Comparison of ENCODE assay signal across 3 cellular contexts in the genomic region with DNA sequence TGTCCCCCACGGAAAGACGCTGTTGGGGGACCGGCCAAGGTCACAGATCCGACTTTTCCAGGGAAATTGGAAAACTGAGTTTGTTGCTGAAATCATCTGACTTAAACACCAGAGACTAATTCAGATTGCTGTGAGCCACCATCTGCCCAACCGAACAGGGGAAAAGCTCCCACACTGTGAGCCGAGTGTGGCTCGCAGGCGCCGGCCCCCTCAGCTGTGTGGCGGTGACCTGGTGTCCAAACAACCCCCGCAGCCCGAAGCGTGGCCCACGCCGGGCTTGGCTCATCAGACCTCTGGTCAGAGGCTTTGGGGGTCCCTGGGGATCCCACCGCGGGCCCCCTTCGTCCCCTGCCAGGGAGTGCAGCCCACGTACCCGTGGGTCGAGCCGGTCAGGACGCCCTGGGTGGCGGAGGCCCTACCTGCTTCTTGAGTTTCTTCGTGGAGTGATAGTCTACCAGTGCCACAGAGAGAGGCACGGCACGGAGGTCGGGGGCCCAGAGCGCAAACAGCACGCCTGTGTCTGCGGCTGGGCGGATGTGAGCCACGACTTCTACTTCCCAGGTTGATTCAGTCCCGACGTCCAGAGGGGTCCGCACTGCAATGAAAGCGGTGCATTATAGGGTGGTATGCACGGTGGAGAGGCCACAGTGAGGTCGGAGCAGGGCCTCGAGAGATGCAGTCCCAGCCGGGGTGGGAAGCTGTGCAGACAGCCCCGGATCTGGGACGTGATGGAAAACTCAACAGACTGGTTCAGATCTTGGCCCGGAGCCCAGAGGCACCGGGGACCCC.
TF ChIP-seq lines count a peak whose summit lies in the region.

No MANE protein-coding gene starts in this region.

TF ChIP-seq in SK-N-SH, 30 proteins besides CTCF, POLR2A, EP300 and RAD21 (continued from another document):
- TF ChIP-seq, protein P1, sequence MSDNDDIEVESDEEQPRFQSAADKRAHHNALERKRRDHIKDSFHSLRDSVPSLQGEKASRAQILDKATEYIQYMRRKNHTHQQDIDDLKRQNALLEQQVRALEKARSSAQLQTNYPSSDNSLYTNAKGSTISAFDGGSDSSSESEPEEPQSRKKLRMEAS (IDR thresholded peaks at IDR 0.05; ENCODE audit: low read depth): no peak
- TF ChIP-seq JUND (IDR thresholded peaks at IDR 0.05) (no peak), SMC3 (IDR thresholded peaks at IDR 0.05; ENCODE audit: low read depth, low read length) (no peak), ELF1 (IDR thresholded peaks at IDR 0.05) (no peak), RCOR1 (IDR thresholded peaks at IDR 0.05; ENCODE audit: low read length) (no peak)
TF ChIP-seq in SK-N-SH: peak in this region for 0.

TF ChIP-seq in SK-N-SH treated with all-trans-retinoic acid at 6 μM for 48 hours, 23 proteins besides CTCF, POLR2A, EP300 and RAD21:
- no peak for TF ChIP-seq OSR1 (CRISPR knock-in tag; IDR thresholded peaks at IDR 0.05)
- TF ChIP-seq ESRRG (CRISPR knock-in tag; IDR thresholded peaks at IDR 0.05): no peak
- TF ChIP-seq GLIS3 (CRISPR knock-in tag; IDR thresholded peaks at IDR 0.05): no peak
- no peak for TF ChIP-seq CSDC2 (CRISPR knock-in tag; IDR thresholded peaks at IDR 0.05)
- no peak for TF ChIP-seq RARB (CRISPR knock-in tag; IDR thresholded peaks at IDR 0.05)
- no peak for TF ChIP-seq ARNTL (CRISPR knock-in tag; IDR thresholded peaks at IDR 0.05; ENCODE audit: borderline replicate concordance, low read depth)
- no peak for TF ChIP-seq ZNF565 (CRISPR knock-in tag; conservative IDR thresholded peaks at IDR 0.05; ENCODE audit: low read depth)
- no peak for TF ChIP-seq PPARA (CRISPR knock-in tag; IDR thresholded peaks at IDR 0.05; ENCODE audit: borderline replicate concordance)
- TF ChIP-seq TCF4 (CRISPR knock-in tag; IDR thresholded peaks at IDR 0.05; ENCODE audit: borderline replicate concordance): no peak
- TF ChIP-seq, protein P2, sequence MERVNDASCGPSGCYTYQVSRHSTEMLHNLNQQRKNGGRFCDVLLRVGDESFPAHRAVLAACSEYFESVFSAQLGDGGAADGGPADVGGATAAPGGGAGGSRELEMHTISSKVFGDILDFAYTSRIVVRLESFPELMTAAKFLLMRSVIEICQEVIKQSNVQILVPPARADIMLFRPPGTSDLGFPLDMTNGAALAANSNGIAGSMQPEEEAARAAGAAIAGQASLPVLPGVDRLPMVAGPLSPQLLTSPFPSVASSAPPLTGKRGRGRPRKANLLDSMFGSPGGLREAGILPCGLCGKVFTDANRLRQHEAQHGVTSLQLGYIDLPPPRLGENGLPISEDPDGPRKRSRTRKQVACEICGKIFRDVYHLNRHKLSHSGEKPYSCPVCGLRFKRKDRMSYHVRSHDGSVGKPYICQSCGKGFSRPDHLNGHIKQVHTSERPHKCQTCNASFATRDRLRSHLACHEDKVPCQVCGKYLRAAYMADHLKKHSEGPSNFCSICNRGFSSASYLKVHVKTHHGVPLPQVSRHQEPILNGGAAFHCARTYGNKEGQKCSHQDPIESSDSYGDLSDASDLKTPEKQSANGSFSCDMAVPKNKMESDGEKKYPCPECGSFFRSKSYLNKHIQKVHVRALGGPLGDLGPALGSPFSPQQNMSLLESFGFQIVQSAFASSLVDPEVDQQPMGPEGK (CRISPR knock-in tag; IDR thresholded peaks at IDR 0.05; ENCODE audit: borderline replicate concordance): no peak
- no peak for TF ChIP-seq ZNF8 (CRISPR knock-in tag; IDR thresholded peaks at IDR 0.05)

TF ChIP-seq in WTC11, 78 proteins besides CTCF, POLR2A, EP300 and RAD21:
- TF ChIP-seq, protein P3, sequence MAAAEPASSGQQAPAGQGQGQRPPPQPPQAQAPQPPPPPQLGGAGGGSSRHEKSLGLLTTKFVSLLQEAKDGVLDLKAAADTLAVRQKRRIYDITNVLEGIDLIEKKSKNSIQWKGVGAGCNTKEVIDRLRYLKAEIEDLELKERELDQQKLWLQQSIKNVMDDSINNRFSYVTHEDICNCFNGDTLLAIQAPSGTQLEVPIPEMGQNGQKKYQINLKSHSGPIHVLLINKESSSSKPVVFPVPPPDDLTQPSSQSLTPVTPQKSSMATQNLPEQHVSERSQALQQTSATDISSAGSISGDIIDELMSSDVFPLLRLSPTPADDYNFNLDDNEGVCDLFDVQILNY (CRISPR knock-in tag; IDR thresholded peaks at IDR 0.05): no peak
- TF ChIP-seq, protein P4, sequence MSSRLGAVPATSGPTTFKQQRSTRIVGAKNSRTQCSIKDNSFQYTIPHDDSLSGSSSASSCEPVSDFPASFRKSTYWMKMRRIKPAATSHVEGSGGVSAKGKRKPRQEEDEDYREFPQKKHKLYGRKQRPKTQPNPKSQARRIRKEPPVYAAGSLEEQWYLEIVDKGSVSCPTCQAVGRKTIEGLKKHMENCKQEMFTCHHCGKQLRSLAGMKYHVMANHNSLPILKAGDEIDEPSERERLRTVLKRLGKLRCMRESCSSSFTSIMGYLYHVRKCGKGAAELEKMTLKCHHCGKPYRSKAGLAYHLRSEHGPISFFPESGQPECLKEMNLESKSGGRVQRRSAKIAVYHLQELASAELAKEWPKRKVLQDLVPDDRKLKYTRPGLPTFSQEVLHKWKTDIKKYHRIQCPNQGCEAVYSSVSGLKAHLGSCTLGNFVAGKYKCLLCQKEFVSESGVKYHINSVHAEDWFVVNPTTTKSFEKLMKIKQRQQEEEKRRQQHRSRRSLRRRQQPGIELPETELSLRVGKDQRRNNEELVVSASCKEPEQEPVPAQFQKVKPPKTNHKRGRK (CRISPR knock-in tag; IDR thresholded peaks at IDR 0.05; ENCODE audit: borderline replicate concordance): no peak
- TF ChIP-seq ZNF138 (CRISPR knock-in tag; conservative IDR thresholded peaks at IDR 0.05): no peak
- TF ChIP-seq NR3C1 (CRISPR knock-in tag; conservative IDR thresholded peaks at IDR 0.05; ENCODE audit: low read depth): no peak
- TF ChIP-seq, protein P5, sequence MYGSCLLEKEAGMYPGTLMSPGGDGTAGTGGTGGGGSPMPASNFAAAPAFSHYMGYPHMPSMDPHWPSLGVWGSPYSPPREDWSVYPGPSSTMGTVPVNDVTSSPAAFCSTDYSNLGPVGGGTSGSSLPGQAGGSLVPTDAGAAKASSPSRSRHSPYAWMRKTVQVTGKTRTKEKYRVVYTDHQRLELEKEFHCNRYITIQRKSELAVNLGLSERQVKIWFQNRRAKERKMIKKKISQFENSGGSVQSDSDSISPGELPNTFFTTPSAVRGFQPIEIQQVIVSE (CRISPR knock-in tag; IDR thresholded peaks at IDR 0.05; ENCODE audit: borderline replicate concordance): no peak
- TF ChIP-seq, protein P6, sequence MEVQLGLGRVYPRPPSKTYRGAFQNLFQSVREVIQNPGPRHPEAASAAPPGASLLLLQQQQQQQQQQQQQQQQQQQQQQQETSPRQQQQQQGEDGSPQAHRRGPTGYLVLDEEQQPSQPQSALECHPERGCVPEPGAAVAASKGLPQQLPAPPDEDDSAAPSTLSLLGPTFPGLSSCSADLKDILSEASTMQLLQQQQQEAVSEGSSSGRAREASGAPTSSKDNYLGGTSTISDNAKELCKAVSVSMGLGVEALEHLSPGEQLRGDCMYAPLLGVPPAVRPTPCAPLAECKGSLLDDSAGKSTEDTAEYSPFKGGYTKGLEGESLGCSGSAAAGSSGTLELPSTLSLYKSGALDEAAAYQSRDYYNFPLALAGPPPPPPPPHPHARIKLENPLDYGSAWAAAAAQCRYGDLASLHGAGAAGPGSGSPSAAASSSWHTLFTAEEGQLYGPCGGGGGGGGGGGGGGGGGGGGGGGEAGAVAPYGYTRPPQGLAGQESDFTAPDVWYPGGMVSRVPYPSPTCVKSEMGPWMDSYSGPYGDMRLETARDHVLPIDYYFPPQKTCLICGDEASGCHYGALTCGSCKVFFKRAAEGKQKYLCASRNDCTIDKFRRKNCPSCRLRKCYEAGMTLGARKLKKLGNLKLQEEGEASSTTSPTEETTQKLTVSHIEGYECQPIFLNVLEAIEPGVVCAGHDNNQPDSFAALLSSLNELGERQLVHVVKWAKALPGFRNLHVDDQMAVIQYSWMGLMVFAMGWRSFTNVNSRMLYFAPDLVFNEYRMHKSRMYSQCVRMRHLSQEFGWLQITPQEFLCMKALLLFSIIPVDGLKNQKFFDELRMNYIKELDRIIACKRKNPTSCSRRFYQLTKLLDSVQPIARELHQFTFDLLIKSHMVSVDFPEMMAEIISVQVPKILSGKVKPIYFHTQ (CRISPR knock-in tag; IDR thresholded peaks at IDR 0.05): no peak
- TF ChIP-seq, protein P7, sequence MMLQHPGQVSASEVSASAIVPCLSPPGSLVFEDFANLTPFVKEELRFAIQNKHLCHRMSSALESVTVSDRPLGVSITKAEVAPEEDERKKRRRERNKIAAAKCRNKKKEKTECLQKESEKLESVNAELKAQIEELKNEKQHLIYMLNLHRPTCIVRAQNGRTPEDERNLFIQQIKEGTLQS (CRISPR knock-in tag; conservative IDR thresholded peaks at IDR 0.05): no peak
- TF ChIP-seq SMAD3 (CRISPR knock-in tag; IDR thresholded peaks at IDR 0.05; ENCODE audit: borderline replicate concordance): no peak
- TF ChIP-seq SMAD4 (CRISPR knock-in tag; IDR thresholded peaks at IDR 0.05): no peak
- no peak for TF ChIP-seq ZNF121 (CRISPR knock-in tag; IDR thresholded peaks at IDR 0.05)
- TF ChIP-seq, protein P8, sequence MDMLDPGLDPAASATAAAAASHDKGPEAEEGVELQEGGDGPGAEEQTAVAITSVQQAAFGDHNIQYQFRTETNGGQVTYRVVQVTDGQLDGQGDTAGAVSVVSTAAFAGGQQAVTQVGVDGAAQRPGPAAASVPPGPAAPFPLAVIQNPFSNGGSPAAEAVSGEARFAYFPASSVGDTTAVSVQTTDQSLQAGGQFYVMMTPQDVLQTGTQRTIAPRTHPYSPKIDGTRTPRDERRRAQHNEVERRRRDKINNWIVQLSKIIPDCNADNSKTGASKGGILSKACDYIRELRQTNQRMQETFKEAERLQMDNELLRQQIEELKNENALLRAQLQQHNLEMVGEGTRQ (CRISPR knock-in tag; IDR thresholded peaks at IDR 0.05): no peak
- TF ChIP-seq NFATC4 (CRISPR knock-in tag; IDR thresholded peaks at IDR 0.05): no peak
